1 cellular context compared by ENCODE assay signal in the genomic region with DNA sequence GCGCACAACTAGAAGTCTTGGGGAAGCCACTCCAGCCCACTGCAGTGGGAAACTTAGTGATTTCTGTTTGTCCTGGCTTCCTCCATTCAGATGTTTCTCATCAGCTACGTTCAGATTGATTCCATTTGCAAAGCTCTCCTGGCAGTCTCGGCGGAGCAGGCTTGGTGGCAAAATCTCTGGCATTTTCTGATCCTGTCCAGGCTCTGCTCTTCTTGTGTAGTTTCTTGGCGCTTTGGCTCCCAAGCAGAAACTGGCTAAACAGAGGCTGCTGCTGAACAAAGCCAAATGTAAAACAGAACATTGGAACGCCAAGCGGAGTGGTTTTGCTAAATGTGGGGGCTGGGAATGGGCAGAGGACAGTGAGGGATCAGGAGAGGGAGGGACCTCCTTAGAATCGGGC.
TF ChIP-seq lines count a peak whose summit lies in the region.

No MANE protein-coding gene starts in this region.

TF ChIP-seq in H1, 55 proteins besides CTCF, POLR2A, EP300 and RAD21:
- TF ChIP-seq KDM1A (IDR thresholded peaks at IDR 0.05; ENCODE audit: borderline replicate concordance, low read length) (no peak), ASH2L (IDR thresholded peaks at IDR 0.05; ENCODE audit: low read length) (no peak), CEBPB (IDR thresholded peaks at IDR 0.05; ENCODE audit: low read depth, low read length) (no peak), CTBP2 (IDR thresholded peaks at IDR 0.05; ENCODE audit: borderline replicate concordance, insufficient read depth, insufficient read length, low read length) (no peak)
- TF ChIP-seq, protein P1, sequence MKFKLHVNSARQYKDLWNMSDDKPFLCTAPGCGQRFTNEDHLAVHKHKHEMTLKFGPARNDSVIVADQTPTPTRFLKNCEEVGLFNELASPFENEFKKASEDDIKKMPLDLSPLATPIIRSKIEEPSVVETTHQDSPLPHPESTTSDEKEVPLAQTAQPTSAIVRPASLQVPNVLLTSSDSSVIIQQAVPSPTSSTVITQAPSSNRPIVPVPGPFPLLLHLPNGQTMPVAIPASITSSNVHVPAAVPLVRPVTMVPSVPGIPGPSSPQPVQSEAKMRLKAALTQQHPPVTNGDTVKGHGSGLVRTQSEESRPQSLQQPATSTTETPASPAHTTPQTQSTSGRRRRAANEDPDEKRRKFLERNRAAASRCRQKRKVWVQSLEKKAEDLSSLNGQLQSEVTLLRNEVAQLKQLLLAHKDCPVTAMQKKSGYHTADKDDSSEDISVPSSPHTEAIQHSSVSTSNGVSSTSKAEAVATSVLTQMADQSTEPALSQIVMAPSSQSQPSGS (IDR thresholded peaks at IDR 0.05; ENCODE audit: low read length): no peak
TF ChIP-seq in H1: peak in this region for 0.
